8 cellular contexts compared by ENCODE assay signal in the genomic region with DNA sequence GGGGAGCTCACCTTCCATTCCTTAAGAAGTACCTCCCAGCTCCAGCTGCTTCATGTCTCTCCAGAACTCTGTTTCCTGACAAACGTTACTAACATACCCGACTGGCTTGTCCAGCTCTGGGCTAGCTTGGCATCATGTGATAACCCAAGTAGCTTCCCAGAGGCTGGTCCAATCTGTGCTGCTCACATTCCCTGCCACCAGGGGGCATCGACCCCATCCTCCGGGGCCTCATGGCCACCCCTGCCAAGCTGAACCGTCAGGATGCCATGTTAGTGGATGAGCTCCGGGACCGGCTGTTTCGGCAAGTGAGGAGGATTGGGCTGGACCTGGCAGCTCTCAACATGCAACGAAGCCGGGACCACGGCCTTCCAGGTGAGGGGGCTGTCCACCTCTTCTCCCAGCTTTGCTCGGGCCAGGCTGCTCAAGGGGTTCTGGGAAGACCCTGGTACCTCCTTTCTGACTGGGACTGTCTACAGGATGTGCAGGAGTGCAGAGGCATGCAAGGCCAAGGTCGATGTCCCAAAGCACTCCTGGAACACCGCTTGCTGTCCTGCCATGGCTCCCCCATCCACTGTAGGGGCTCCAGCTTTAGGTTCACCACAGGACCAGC. TPM values are rescaled to one million over a fixed set of nuclear protein-coding genes. Genes with fewer than 3 reads are reported as not detected.
DNase-seq lines count a peak whose midpoint lies in the region; ATAC-seq and TF ChIP-seq lines count a peak whose summit lies in the region.

No MANE protein-coding gene starts in this region.

- no peak overlapping the region for H3K27ac ChIP-seq in HL-60 (replicated peaks)

- DNase-seq in DMS53 treated with DMSO at 0.1 percent for 48 hours (lab: John Stamatoyannopoulos, UW; ENCODE audit: unreplicated experiment) (peak; percentile 33), HL-60 (ENCODE audit: low read depth in 1 of 2, low spot score in 1 of 2) (peak in 1 of 2 experiments; percentile 61), RKO (ENCODE audit: low spot score) (peak; percentile 56), left ventricle myocardium superior (peak; percentile 57)
- DNase-seq in activated T-helper 2 cell treated with anti-CD3 and anti-CD28 coated beads, Interferon-gamma antibody, Interleukin-2, Interleukin-4, amounts not matched to agents 10 μg/mL and 5 μg/mL and 100 μg/mL, durations not matched to agents 14 hours and 24 hours and 36 hours (ENCODE audit: low spot score): peak; percentile 35
- peak; percentile 70 to 73 for DNase-seq in stimulated activated CD4-positive, alpha-beta T cell treated with anti-CD3 and anti-CD28 coated beads, Interleukin-2, amount 100 ng/mL, for 24 hours

- H3K9me3 Mint-ChIP-seq in activated T-helper 2 cell treated with anti-CD3 and anti-CD28 coated beads, Interferon-gamma antibody, Interleukin-2, Interleukin-4, amounts not matched to agents 10 μg/mL and 5 μg/mL and 100 μg/mL, durations not matched to agents 14 hours and 24 hours and 36 hours: no peaks in the 10 kb centered on the region

- no peak overlapping the region for H3K4me3 ChIP-seq in HL-60 (replicated peaks; ENCODE audit: insufficient read depth, low read length)

- TF ChIP-seq CTCF in HL-60 (IDR thresholded peaks at IDR 0.05; ENCODE audit: insufficient read depth, low read length): peak; percentile 21

- H3K27me3 Mint-ChIP-seq in activated T-helper 2 cell treated with anti-CD3 and anti-CD28 coated beads, Interferon-gamma antibody, Interleukin-2, Interleukin-4, amounts not matched to agents 10 μg/mL and 5 μg/mL and 100 μg/mL, durations not matched to agents 14 hours and 24 hours and 36 hours (ENCODE audit: low read depth): peaks cover 3% of the 10 kb centered on the region

- no peaks in the 10 kb centered on the region for H3K36me3 Mint-ChIP-seq in activated T-helper 2 cell treated with anti-CD3 and anti-CD28 coated beads, Interferon-gamma antibody, Interleukin-2, Interleukin-4, amounts not matched to agents 10 μg/mL and 5 μg/mL and 100 μg/mL, durations not matched to agents 14 hours and 24 hours and 36 hours (ENCODE audit: low read depth)

- intact Hi-C loops in activated T-helper 2 cell treated with anti-CD3 and anti-CD28 coated beads, Interferon-gamma antibody, Interleukin-2, Interleukin-4, amounts not matched to agents 10 μg/mL and 5 μg/mL and 100 μg/mL, durations not matched to agents 14 hours and 24 hours and 36 hours (cut with micrococcal nuclease): loop anchor here (5.0 kb wide), 1 partner anchor 247 kb away; no protein-coding TSS in a partner anchor
- intact Hi-C loops in left ventricle myocardium superior (cut with micrococcal nuclease): no loop called here

- H3K27ac Mint-ChIP-seq in activated T-helper 2 cell treated with anti-CD3 and anti-CD28 coated beads, Interferon-gamma antibody, Interleukin-2, Interleukin-4, amounts not matched to agents 10 μg/mL and 5 μg/mL and 100 μg/mL, durations not matched to agents 14 hours and 24 hours and 36 hours: no peak overlapping the region

- H3K27me3 ChIP-seq in HL-60 (ENCODE audit: insufficient read depth, poor library complexity, severe bottlenecking): no peaks in the 10 kb centered on the region

- no peaks in the 10 kb centered on the region for H3K4me1 Mint-ChIP-seq in activated T-helper 2 cell treated with anti-CD3 and anti-CD28 coated beads, Interferon-gamma antibody, Interleukin-2, Interleukin-4, amounts not matched to agents 10 μg/mL and 5 μg/mL and 100 μg/mL, durations not matched to agents 14 hours and 24 hours and 36 hours (ENCODE audit: low read depth)

- ATAC-seq in left ventricle myocardium superior: peak; percentile 59
- no peak for ATAC-seq in GM19351 (IDR thresholded peaks at IDR 0.05; ENCODE audit: unreplicated experiment)
- ATAC-seq in GM19395 (IDR thresholded peaks at IDR 0.05; ENCODE audit: unreplicated experiment): no peak

- no peak overlapping the region for H3K4me3 Mint-ChIP-seq in activated T-helper 2 cell treated with anti-CD3 and anti-CD28 coated beads, Interferon-gamma antibody, Interleukin-2, Interleukin-4, amounts not matched to agents 10 μg/mL and 5 μg/mL and 100 μg/mL, durations not matched to agents 14 hours and 24 hours and 36 hours (ENCODE audit: low read depth)

RNA-seq across cellular contexts. Expression of a gene that starts 7.6 kb away (rescaled TPM):
- not detected in 2 replicates for total RNA-seq in activated T-helper 2 cell treated with anti-CD3 and anti-CD28 coated beads, Interferon-gamma antibody, Interleukin-2, Interleukin-4, amounts not matched to agents 10 μg/mL and 5 μg/mL and 100 μg/mL, durations not matched to agents 14 hours and 24 hours and 36 hours
- not detected for total RNA-seq in left ventricle myocardium superior

RNA-seq across cellular contexts. Expression of a gene that starts 18.9 kb away (rescaled TPM):
- total RNA-seq in activated T-helper 2 cell treated with anti-CD3 and anti-CD28 coated beads, Interferon-gamma antibody, Interleukin-2, Interleukin-4, amounts not matched to agents 10 μg/mL and 5 μg/mL and 100 μg/mL, durations not matched to agents 14 hours and 24 hours and 36 hours: 18.8 and 20.5 TPM in 2 replicates
- 10.1 TPM for total RNA-seq in left ventricle myocardium superior

RNA-seq across cellular contexts. Expression of a gene that starts 33.3 kb away (rescaled TPM):
- total RNA-seq in activated T-helper 2 cell treated with anti-CD3 and anti-CD28 coated beads, Interferon-gamma antibody, Interleukin-2, Interleukin-4, amounts not matched to agents 10 μg/mL and 5 μg/mL and 100 μg/mL, durations not matched to agents 14 hours and 24 hours and 36 hours: not detected in 2 replicates
- total RNA-seq in left ventricle myocardium superior: not detected

RNA-seq across cellular contexts. Expression of a gene that starts 38.3 kb away (rescaled TPM):
- total RNA-seq in activated T-helper 2 cell treated with anti-CD3 and anti-CD28 coated beads, Interferon-gamma antibody, Interleukin-2, Interleukin-4, amounts not matched to agents 10 μg/mL and 5 μg/mL and 100 μg/mL, durations not matched to agents 14 hours and 24 hours and 36 hours: not detected in 2 replicates
- not detected for total RNA-seq in left ventricle myocardium superior

RNA-seq across cellular contexts. Expression of a gene that starts 51.9 kb away (rescaled TPM):
- 0.05 and 0.09 TPM in 2 replicates for total RNA-seq in activated T-helper 2 cell treated with anti-CD3 and anti-CD28 coated beads, Interferon-gamma antibody, Interleukin-2, Interleukin-4, amounts not matched to agents 10 μg/mL and 5 μg/mL and 100 μg/mL, durations not matched to agents 14 hours and 24 hours and 36 hours
- total RNA-seq in left ventricle myocardium superior: not detected
